8 cellular contexts compared by ENCODE assay signal in genomic region chr4:38672247-38673071, GRCh38. TPM values are rescaled to one million over a fixed set of nuclear protein-coding genes. Genes with fewer than 3 reads are reported as not detected.
A peak's percentile ranks its signal among the peaks of the same experiment; 100 is the strongest.
DNase-seq lines count a peak whose midpoint lies in the region; ATAC-seq and TF ChIP-seq lines count a peak whose summit lies in the region.

No MANE protein-coding gene starts in this region.

- no peaks in the 10 kb centered on the region for H3K27me3 Mint-ChIP-seq in activated naive CD4-positive, alpha-beta T cell treated with anti-CD3 and anti-CD28 coated beads, Interleukin-2, amount 50 U/mL, for 24 hours

- DNase-seq in activated naive CD4-positive, alpha-beta T cell (lab: John Stamatoyannopoulos, UW) = no peak
- DNase-seq in dorsolateral prefrontal cortex (no peak), uterus (no peak), SW 1271 (lab: John Stamatoyannopoulos, UW) (no peak), NCI-H1694 (lab: John Stamatoyannopoulos, UW) (no peak)

- peak overlapping the region; percentile 79 for H3K4me3 Mint-ChIP-seq in activated naive CD4-positive, alpha-beta T cell treated with anti-CD3 and anti-CD28 coated beads, Interleukin-2, amount 50 U/mL, for 24 hours

- peak overlapping the region; percentile 38 to 100 (median 97) for H3K27ac ChIP-seq in dorsolateral prefrontal cortex
- H3K27ac ChIP-seq in muscle layer of colon (ENCODE audit: low read depth, low read length) = peak overlapping the region; percentile 95
- peak overlapping the region; percentile 93 to 99 for H3K27ac ChIP-seq in uterus

- H3K4me1 Mint-ChIP-seq in activated naive CD4-positive, alpha-beta T cell treated with anti-CD3 and anti-CD28 coated beads, Interleukin-2, amount 50 U/mL, for 24 hours = peaks cover 87% of the 10 kb centered on the region

- H3K36me3 ChIP-seq in muscle layer of colon (ENCODE audit: insufficient read depth, low read length) = no peaks in the 10 kb centered on the region
- H3K36me3 ChIP-seq in uterus = no peaks in the 10 kb centered on the region

- H3K4me3 ChIP-seq in dorsolateral prefrontal cortex (peak overlapping the region in 14 of 59 donors; percentile 1 to 43 (median 9)), muscle layer of colon (ENCODE audit: low read depth in 1 of 2, low read length in 2 of 2) (peak overlapping the region in 1 of 2 donors; percentile 39), uterus (peak overlapping the region in 1 of 2 donors; percentile 5)

- H3K4me1 ChIP-seq in muscle layer of colon (ENCODE audit: insufficient read depth, low read length) (peaks cover 90% of the 10 kb centered on the region), uterus (peaks cover 30 to 62% of the 10 kb centered on the region in 2 donors)

- no peaks in the 10 kb centered on the region for H3K27me3 ChIP-seq in dorsolateral prefrontal cortex
- H3K27me3 ChIP-seq in muscle layer of colon (ENCODE audit: control insufficient read depth in 1 of 2, insufficient read depth in 2 of 2, low read length in 2 of 2) = no peaks in the 10 kb centered on the region
- no peaks in the 10 kb centered on the region for H3K27me3 ChIP-seq in uterus

- no peaks in the 10 kb centered on the region for H3K9me3 Mint-ChIP-seq in activated naive CD4-positive, alpha-beta T cell treated with anti-CD3 and anti-CD28 coated beads, Interleukin-2, amount 50 U/mL, for 24 hours

- no peak for TF ChIP-seq POLR2A in uterus (IDR thresholded peaks at IDR 0.05)

- TF ChIP-seq CTCF in dorsolateral prefrontal cortex (IDR thresholded peaks at IDR 0.05 in 54 of 56, conservative IDR thresholded peaks at IDR 0.05 in 2 of 56; ENCODE audit: low read depth in 1 of 56, partially characterized antibody in 56 of 56) = no peak
- TF ChIP-seq CTCF in uterus (IDR thresholded peaks at IDR 0.05) = no peak

- H3K9me3 ChIP-seq in muscle layer of colon (ENCODE audit: low read length) = no peaks in the 10 kb centered on the region
- no peaks in the 10 kb centered on the region for H3K9me3 ChIP-seq in uterus

- no peaks in the 10 kb centered on the region for H3K36me3 Mint-ChIP-seq in activated naive CD4-positive, alpha-beta T cell treated with anti-CD3 and anti-CD28 coated beads, Interleukin-2, amount 50 U/mL, for 24 hours

- ATAC-seq in GM18861 (IDR thresholded peaks at IDR 0.05; ENCODE audit: unreplicated experiment) = no peak

- peak overlapping the region; percentile 50 for H3K9ac ChIP-seq in muscle layer of colon (ENCODE audit: low read length)

- intact Hi-C loops in dorsolateral prefrontal cortex (cut with DNase I) = loop anchor here (2.0 to 10.0 kb wide), 4 partner anchors 98 to 988 kb away; partner anchors contain the start of gene RELL1 (in 1 of the 2)
- intact Hi-C loops in uterus (cut with DNase I; ENCODE audit: low total_unique reads) = loop anchor here (10.0 kb wide), 3 partner anchors 348 to 608 kb away; no protein-coding TSS in a partner anchor

- peak overlapping the region; percentile 96 for H3K27ac Mint-ChIP-seq in activated naive CD4-positive, alpha-beta T cell treated with anti-CD3 and anti-CD28 coated beads, Interleukin-2, amount 50 U/mL, for 24 hours

RNA-seq across cellular contexts. Expression of gene KLF3, which starts 8.5 kb away (rescaled TPM):
- total RNA-seq in dorsolateral prefrontal cortex (10 to 100 TPM; 20.0 to 55.9 (median 31.2) TPM), uterus (10 to 100 TPM; 13.8 to 69.0 (median 41.2) TPM)
